18 cellular contexts compared by ENCODE assay signal in the genomic region with DNA sequence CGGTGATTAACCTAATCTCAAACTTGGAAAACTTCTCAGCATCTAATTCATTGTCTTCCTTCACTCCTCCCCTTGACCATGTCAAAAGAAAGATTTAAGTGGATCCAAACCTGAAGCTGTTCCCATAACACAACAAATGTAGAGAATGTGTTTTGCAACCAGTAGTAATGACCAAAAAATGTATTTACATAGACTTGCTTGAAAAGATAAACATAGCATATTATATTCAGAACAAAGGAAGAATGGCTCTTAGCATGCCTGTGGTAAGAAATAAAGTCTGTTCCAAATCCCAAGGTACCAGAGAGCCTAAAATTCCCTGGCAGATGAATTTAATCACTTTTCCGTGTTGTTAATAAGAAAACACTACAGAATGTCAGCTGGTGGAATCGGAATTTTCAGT. TPM values are rescaled to one million over a fixed set of nuclear protein-coding genes. Genes with fewer than 3 reads are reported as not detected.
A peak's percentile ranks its signal among the peaks of the same experiment; 100 is the strongest.
DNase-seq lines count a peak whose midpoint lies in the region; ATAC-seq and TF ChIP-seq lines count a peak whose summit lies in the region.
"Had no signal": no experiment of that assay in that cellular context is flagged by ENCODE, and none has a peak within 500 bp of the region (broad histone marks: within the 10 kb centered on the region; RNA-seq: fewer than 3 reads in every experiment).

No MANE protein-coding gene starts in this region.

- H3K4me3 ChIP-seq in choroid plexus epithelial cell (ENCODE audit: low read depth, low read length), result no peak overlapping the region
- no peak overlapping the region for H3K4me3 ChIP-seq in left lung

- no peaks in the 10 kb centered on the region for H3K9me3 ChIP-seq in left lung
- H3K9me3 ChIP-seq: neutrophil had no signal

- peaks cover 1% of the 10 kb centered on the region for H3K9me3 Mint-ChIP-seq in activated naive CD8-positive, alpha-beta T cell treated with anti-CD3 and anti-CD28 coated beads for 36 hours
- no peaks in the 10 kb centered on the region for H3K9me3 Mint-ChIP-seq in stimulated activated effector memory CD8-positive, alpha-beta T cell treated with anti-CD3 and anti-CD28 coated beads, Interleukin-12 subunit alpha, Interleukin-12 subunit beta, amount 100 ng/mL, for 72 hours
- H3K9me3 Mint-ChIP-seq: activated CD4-positive, alpha-beta memory T cell treated with anti-CD3 and anti-CD28 coated beads, Interleukin-2, amount 10 ng/mL, durations not matched to agents 7 days and 5 days had no signal

- DNase-seq in AG08395 (ENCODE audit: low spot score), result peak; percentile 25
- peak; percentile 19 for DNase-seq in HS-5 (ENCODE audit: low read depth)
- peak; percentile 84 for DNase-seq in choroid plexus epithelial cell (ENCODE audit: low read depth)
- no peak for DNase-seq in left lung
- no peak for DNase-seq in activated naive CD8-positive, alpha-beta T cell treated with anti-CD3 and anti-CD28 coated beads for 36 hours
- DNase-seq in SIG-M5 (lab: John Stamatoyannopoulos, UW), result no peak
- DNase-seq in stimulated activated effector memory CD8-positive, alpha-beta T cell treated with anti-CD3 and anti-CD28 coated beads, Interleukin-12 subunit alpha, Interleukin-12 subunit beta, amount 100 ng/mL, for 72 hours (ENCODE audit: low spot score in 2 of 2), result no peak
- DNase-seq: activated CD4-positive, alpha-beta memory T cell treated with anti-CD3 and anti-CD28 coated beads, Interleukin-2, amount 10 ng/mL, durations not matched to agents 7 days and 5 days; aorta; DMS153; effector memory CD8-positive, alpha-beta T cell; NCI-H2029 treated with DMSO at 0.1 percent for 48 hours; NK-92 treated with Interleukin-12 subunit alpha and Interleukin-12 subunit beta, amount 100 ng/mL, for 24 hours; SHP77 treated with DMSO at 0.1 percent for 48 hours; stimulated activated CD4-positive, alpha-beta T cell treated with anti-CD3 and anti-CD28 coated beads, Interleukin-12 subunit alpha, Interleukin-12 subunit beta, amount 100 ng/mL, for 4 hours had no signal

- no peaks in the 10 kb centered on the region for H3K27me3 ChIP-seq in left lung
- H3K27me3 ChIP-seq: neutrophil had no signal

- H3K4me1 ChIP-seq in left lung, result peaks cover 0 to 9% of the 10 kb centered on the region in 2 donors

- peaks cover 5% of the 10 kb centered on the region for H3K27me3 Mint-ChIP-seq in activated naive CD8-positive, alpha-beta T cell treated with anti-CD3 and anti-CD28 coated beads for 36 hours
- H3K27me3 Mint-ChIP-seq: activated CD4-positive, alpha-beta memory T cell treated with anti-CD3 and anti-CD28 coated beads, Interleukin-2, amount 10 ng/mL, durations not matched to agents 7 days and 5 days had no signal

- no peak overlapping the region for H3K4me3 Mint-ChIP-seq in activated naive CD8-positive, alpha-beta T cell treated with anti-CD3 and anti-CD28 coated beads for 36 hours
- no peak overlapping the region for H3K4me3 Mint-ChIP-seq in stimulated activated effector memory CD8-positive, alpha-beta T cell treated with anti-CD3 and anti-CD28 coated beads, Interleukin-12 subunit alpha, Interleukin-12 subunit beta, amount 100 ng/mL, for 72 hours
- H3K4me3 Mint-ChIP-seq: activated CD4-positive, alpha-beta memory T cell treated with anti-CD3 and anti-CD28 coated beads, Interleukin-2, amount 10 ng/mL, durations not matched to agents 7 days and 5 days; effector memory CD8-positive, alpha-beta T cell; memory B cell had no signal

- no peaks in the 10 kb centered on the region for H3K36me3 Mint-ChIP-seq in activated naive CD8-positive, alpha-beta T cell treated with anti-CD3 and anti-CD28 coated beads for 36 hours
- no peaks in the 10 kb centered on the region for H3K36me3 Mint-ChIP-seq in stimulated activated effector memory CD8-positive, alpha-beta T cell treated with anti-CD3 and anti-CD28 coated beads, Interleukin-12 subunit alpha, Interleukin-12 subunit beta, amount 100 ng/mL, for 72 hours
- H3K36me3 Mint-ChIP-seq: memory B cell had no signal

- ATAC-seq in left lung (peak; percentile 87), GM21723 (IDR thresholded peaks at IDR 0.05; ENCODE audit: unreplicated experiment) (no peak)
- no peak for ATAC-seq in stimulated activated effector memory CD8-positive, alpha-beta T cell treated with anti-CD3 and anti-CD28 coated beads, Interleukin-12 subunit alpha, Interleukin-12 subunit beta, amount 100 ng/mL, for 72 hours
- ATAC-seq: effector memory CD8-positive, alpha-beta T cell had no signal

- H3K27ac ChIP-seq in left lung, result peak overlapping the region in 1 of 2 donors; percentile 54
- H3K27ac ChIP-seq: neutrophil had no signal

- intact Hi-C loops in left lung (cut with DNase I), result no loop called here

- no peaks in the 10 kb centered on the region for H3K4me1 Mint-ChIP-seq in activated naive CD8-positive, alpha-beta T cell treated with anti-CD3 and anti-CD28 coated beads for 36 hours
- no peaks in the 10 kb centered on the region for H3K4me1 Mint-ChIP-seq in stimulated activated effector memory CD8-positive, alpha-beta T cell treated with anti-CD3 and anti-CD28 coated beads, Interleukin-12 subunit alpha, Interleukin-12 subunit beta, amount 100 ng/mL, for 72 hours
- H3K4me1 Mint-ChIP-seq: activated CD4-positive, alpha-beta memory T cell treated with anti-CD3 and anti-CD28 coated beads, Interleukin-2, amount 10 ng/mL, durations not matched to agents 7 days and 5 days; memory B cell had no signal

- no peak overlapping the region for H3K27ac Mint-ChIP-seq in activated naive CD8-positive, alpha-beta T cell treated with anti-CD3 and anti-CD28 coated beads for 36 hours
- H3K27ac Mint-ChIP-seq in stimulated activated effector memory CD8-positive, alpha-beta T cell treated with anti-CD3 and anti-CD28 coated beads, Interleukin-12 subunit alpha, Interleukin-12 subunit beta, amount 100 ng/mL, for 72 hours, result no peak overlapping the region
- H3K27ac Mint-ChIP-seq: activated CD4-positive, alpha-beta memory T cell treated with anti-CD3 and anti-CD28 coated beads, Interleukin-2, amount 10 ng/mL, durations not matched to agents 7 days and 5 days; effector memory CD8-positive, alpha-beta T cell; memory B cell had no signal

- TF ChIP-seq CTCF in choroid plexus epithelial cell (conservative IDR thresholded peaks at IDR 0.05; ENCODE audit: low read depth, low read length) (no peak), left lung (IDR thresholded peaks at IDR 0.05) (no peak)

- no peaks in the 10 kb centered on the region for H3K36me3 ChIP-seq in left lung
- H3K36me3 ChIP-seq: neutrophil had no signal

RNA-seq across cellular contexts. Expression of a gene that starts 36.8 kb away (rescaled TPM):
- total RNA-seq in left lung, result 1 to 10 TPM; 2.4 to 5.4 TPM
- total RNA-seq in activated naive CD8-positive, alpha-beta T cell treated with anti-CD3 and anti-CD28 coated beads for 36 hours, result not detected
- total RNA-seq: activated CD4-positive, alpha-beta memory T cell treated with anti-CD3 and anti-CD28 coated beads, Interleukin-2, amount 10 ng/mL, durations not matched to agents 7 days and 5 days had no signal

RNA-seq across cellular contexts. Expression of a gene that starts 57.6 kb away (rescaled TPM):
- total RNA-seq in left lung, result 10 to 100 TPM; 33.9 to 63.4 TPM
- total RNA-seq in activated naive CD8-positive, alpha-beta T cell treated with anti-CD3 and anti-CD28 coated beads for 36 hours, result not detected
- total RNA-seq: activated CD4-positive, alpha-beta memory T cell treated with anti-CD3 and anti-CD28 coated beads, Interleukin-2, amount 10 ng/mL, durations not matched to agents 7 days and 5 days had no signal

Comparison
In these comparisons a context has a peak if more than half of its experiments do, and no peak if none do; other contexts are left out.
1. DNase-seq: peak in AG08395 (single experiment), HS-5 (single experiment) and choroid plexus epithelial cell (single experiment); none in left lung (0 of 2), activated naive CD8-positive, alpha-beta T cell treated with anti-CD3 and anti-CD28 coated beads for 36 hours (single experiment), SIG-M5 (single experiment) and stimulated activated effector memory CD8-positive, alpha-beta T cell treated with anti-CD3 and anti-CD28 coated beads, Interleukin-12 subunit alpha, Interleukin-12 subunit beta, amount 100 ng/mL, for 72 hours (0 of 2).
2. RNA of a gene that starts 57.6 kb away (total RNA-seq): 33.9 to 63.4 TPM in left lung; not detected in activated naive CD8-positive, alpha-beta T cell treated with anti-CD3 and anti-CD28 coated beads for 36 hours; every median in the first group is over 10 times any median in the second.